In genomic region chr14:22226381-22226780, GRCh38 we compare ENCODE assay signal across 7 cellular contexts.
A peak's percentile ranks its signal among the peaks of the same experiment; 100 is the strongest.
DNase-seq lines count a peak whose midpoint lies in the region; TF ChIP-seq lines count a peak whose summit lies in the region.

No MANE protein-coding gene starts in this region.

- no peaks in the 10 kb centered on the region for H3K9me3 Mint-ChIP-seq in activated naive CD8-positive, alpha-beta T cell (ENCODE audit: low read depth)
- H3K9me3 Mint-ChIP-seq in osteocyte (ENCODE audit: unreplicated experiment) = no peaks in the 10 kb centered on the region

- peak overlapping the region; percentile 66 for H3K27ac Mint-ChIP-seq in activated naive CD8-positive, alpha-beta T cell
- H3K27ac Mint-ChIP-seq in osteocyte (ENCODE audit: unreplicated experiment) = peak overlapping the region; percentile 82

- TF ChIP-seq CTCF in GM12873 (IDR thresholded peaks at IDR 0.05; ENCODE audit: insufficient read depth, low read depth, low read length, missing control alignments) (peak; percentile 38), osteocyte (IDR thresholded peaks at IDR 0.05) (peak; percentile 57)

- H3K4me3 Mint-ChIP-seq in activated naive CD8-positive, alpha-beta T cell = peak overlapping the region; percentile 60
- no peak overlapping the region for H3K4me3 Mint-ChIP-seq in osteocyte (ENCODE audit: unreplicated experiment)

- H3K27me3 Mint-ChIP-seq in activated naive CD8-positive, alpha-beta T cell = no peaks in the 10 kb centered on the region
- no peaks in the 10 kb centered on the region for H3K27me3 Mint-ChIP-seq in osteocyte (ENCODE audit: unreplicated experiment)

- DNase-seq in NCI-H226 = peak; percentile 10
- no peak for DNase-seq in osteocyte (ENCODE audit: extremely low spot score, unreplicated experiment)
- DNase-seq in HuH-7.5 (ENCODE audit: low spot score) = no peak
- DNase-seq in HPDE6-E6E7 (ENCODE audit: extremely low spot score) = no peak
- no peak for DNase-seq in DMS114 treated with DMSO at 0.1 percent for 48 hours (lab: John Stamatoyannopoulos, UW; ENCODE audit: unreplicated experiment)

- H3K36me3 Mint-ChIP-seq in activated naive CD8-positive, alpha-beta T cell = no peaks in the 10 kb centered on the region
- H3K36me3 Mint-ChIP-seq in osteocyte (ENCODE audit: unreplicated experiment) = no peaks in the 10 kb centered on the region

- H3K4me1 Mint-ChIP-seq in activated naive CD8-positive, alpha-beta T cell (ENCODE audit: low read depth) = peaks cover 13% of the 10 kb centered on the region
- peaks cover 29% of the 10 kb centered on the region for H3K4me1 Mint-ChIP-seq in osteocyte (ENCODE audit: unreplicated experiment)
